ENCODE assay signal across 14 cellular contexts in genomic region chr19:45940515-45940805, GRCh38. TPM values are rescaled to one million over a fixed set of nuclear protein-coding genes. Genes with fewer than 3 reads are reported as not detected.
A peak's percentile ranks its signal among the peaks of the same experiment; 100 is the strongest.
DNase-seq lines count a peak whose midpoint lies in the region; ATAC-seq, FAIRE-seq and TF ChIP-seq lines count a peak whose summit lies in the region.
"Had no signal": no experiment of that assay in that cellular context is flagged by ENCODE, and none has a peak within 500 bp of the region (broad histone marks: within the 10 kb centered on the region; RNA-seq: fewer than 3 reads in every experiment).

No MANE protein-coding gene starts in this region.

- H3K27me3 Mint-ChIP-seq in GM23338 (ENCODE audit: insufficient read depth, low read depth, poor library complexity): peaks cover 7% of the 10 kb centered on the region

- H3K4me1 Mint-ChIP-seq in GM23338: peaks cover 18% of the 10 kb centered on the region
- H3K4me1 Mint-ChIP-seq: CD8-positive, alpha-beta memory T cell had no signal

- ATAC-seq in GM23338 (peak; percentile 40; the same call in 2 of the 3 replicates), IMR-90 (ENCODE audit: low read depth) (no peak), psoas muscle (no peak)
- ATAC-seq: A549 had no signal

- H3K4me1 ChIP-seq in GM23338 (ENCODE audit: insufficient read depth) (peaks cover 14% of the 10 kb centered on the region; the same call in 1 of the 2 replicates), IMR-90 (ENCODE audit: control insufficient read depth, insufficient read depth, low read length) (no peaks in the 10 kb centered on the region), psoas muscle (no peaks in the 10 kb centered on the region), testis (no peaks in the 10 kb centered on the region), BE2C (no peaks in the 10 kb centered on the region)
- H3K4me1 ChIP-seq: A549, BLaER1 had no signal

- peak in 1 of 2 experiments; percentile 7; a peak in 1 of 4 replicates for TF ChIP-seq CTCF in GM23338 (conservative IDR thresholded peaks at IDR 0.05; ENCODE audit: low read depth in 2 of 2)
- no peak for TF ChIP-seq CTCF in IMR-90 (conservative IDR thresholded peaks at IDR 0.05; ENCODE audit: low read depth, low read length)
- TF ChIP-seq CTCF in psoas muscle (IDR thresholded peaks at IDR 0.05): no peak
- TF ChIP-seq CTCF in testis (IDR thresholded peaks at IDR 0.05): no peak
- TF ChIP-seq CTCF in BE2C (IDR thresholded peaks at IDR 0.05; ENCODE audit: low read depth, low read length): no peak

- H3K4me3 ChIP-seq in GM23338 (peak overlapping the region; percentile 46; the same call in 1 of the 2 replicates), IMR-90 (ENCODE audit: insufficient read depth, low read depth, low read length) (no peak overlapping the region), psoas muscle (peak overlapping the region; percentile 39), testis (peak overlapping the region; percentile 20 to 31), BE2C (ENCODE audit: low read depth, low read length) (no peak overlapping the region)
- H3K4me3 ChIP-seq: A549, BLaER1, GM23248 had no signal

- CTCF ChIA-PET in IMR-90 (lab: Yijun Ruan, JAX): interaction anchor here (0.6 kb wide), 1 partner anchor 9 kb away, joined by 3 read pairs; no protein-coding TSS in a partner anchor

- POLR2A ChIA-PET in IMR-90 (lab: Charles Lee; ENCODE audit: unreplicated experiment): no interaction called here

- H2AFZ ChIP-seq in GM23338 (no peak overlapping the region), IMR-90 (replicated peaks; ENCODE audit: low read length, poor library complexity) (peak overlapping the region; percentile 68)
- H2AFZ ChIP-seq: GM23248 had no signal

- no peak overlapping the region for H2BK20ac ChIP-seq in IMR-90 (ENCODE audit: low read depth, low read length)

- FAIRE-seq in RCC 7860 (lab: Jason Lieb, UNC): no peak
- FAIRE-seq: A549 had no signal

- H3K23ac ChIP-seq in IMR-90 (ENCODE audit: low read depth, low read length): no peak overlapping the region

- no peaks in the 10 kb centered on the region for H3K9me1 ChIP-seq in IMR-90 (ENCODE audit: insufficient read depth, low read length)

- no peak overlapping the region for H3K18ac ChIP-seq in IMR-90 (ENCODE audit: low read depth, low read length)

- dilution Hi-C loops in IMR-90 (cut with HindIII; ENCODE audit: low sequenced_read_pairs, unreplicated experiment): no loop called here

- peaks cover 14% of the 10 kb centered on the region; the same call in 2 of the 3 replicates for H3K36me3 Mint-ChIP-seq in GM23338 (ENCODE audit: low read depth)

- no peak for TF ChIP-seq RAD21 in IMR-90 (IDR thresholded peaks at IDR 0.05; ENCODE audit: low read length)

- in situ Hi-C loops in IMR-90 (cut with MboI; ENCODE audit: low sequenced_read_pairs): no loop called here

- H3K79me2 ChIP-seq in GM23338 (replicated peaks; ENCODE audit: insufficient read depth): no peaks in the 10 kb centered on the region

- BruUV-seq in IMR-90 (replicated peaks; lab: Mats Ljungman, UMichigan): no TSS peak

- TF ChIP-seq POLR2A in IMR-90 (IDR thresholded peaks at IDR 0.05; ENCODE audit: low read depth, low read length): no peak
- TF ChIP-seq POLR2A in testis (IDR thresholded peaks at IDR 0.05): no peak

- H3K36me3 ChIP-seq in GM23338 (ENCODE audit: insufficient read depth): no peaks in the 10 kb centered on the region; the same call in 1 of the 2 replicates
- no peaks in the 10 kb centered on the region for H3K36me3 ChIP-seq in IMR-90 (ENCODE audit: control insufficient read depth, insufficient read depth, low read length)
- no peaks in the 10 kb centered on the region for H3K36me3 ChIP-seq in psoas muscle (ENCODE audit: insufficient read depth in 1 of 2, low read depth in 1 of 2)
- H3K36me3 ChIP-seq in testis (ENCODE audit: low read depth, missing control alignments): no peaks in the 10 kb centered on the region
- no peaks in the 10 kb centered on the region for H3K36me3 ChIP-seq in BE2C

- H3K4ac ChIP-seq in IMR-90 (ENCODE audit: low read depth, low read length): no peak overlapping the region

- WGBS in IMR-90 (ENCODE audit: extremely low coverage in 2 of 2, insufficient read length in 1 of 2), 2 experiments: 74% methylated on average over 10 of the region's 32 CpGs; no CpG with 5 or more reads in 1 of the 2 experiments
- whole genome bisulfite sequencing in psoas muscle, 3 donors: 54 to 65% (median 54%) methylated on average over 22 to 32 of the region's 32 CpGs
- 40 to 63% methylated on average over 30 to 32 of the region's 32 CpGs for WGBS in testis, 2 donors

- H3K56ac ChIP-seq in IMR-90 (ENCODE audit: extremely low read depth, insufficient read depth, low read length): no peak overlapping the region

- H2BK120ac ChIP-seq in IMR-90 (ENCODE audit: low read depth, low read length): no peak overlapping the region

- no peak overlapping the region for H4K5ac ChIP-seq in IMR-90 (ENCODE audit: low read depth, low read length)

- H2AK5ac ChIP-seq in IMR-90 (ENCODE audit: low read depth, low read length): no peak overlapping the region

- intact Hi-C loops in IMR-90 (cut with micrococcal nuclease): no loop called here
- intact Hi-C loops in psoas muscle (cut with DNase I): no loop called here
- intact Hi-C loops in testis (cut with DNase I; ENCODE audit: low total_unique reads): no loop called here

- no peak for DNase-seq in GM23338 (ENCODE audit: low spot score)
- DNase-seq in IMR-90: no peak
- DNase-seq in psoas muscle: no peak
- no peak for DNase-seq in testis
- no peak for DNase-seq in BE2C
- no peak for DNase-seq in RCC 7860 (ENCODE audit: low spot score)
- no peak for DNase-seq in LoVo (ENCODE audit: low spot score)
- DNase-seq: CD8-positive, alpha-beta memory T cell; H9 had no signal

- no peaks in the 10 kb centered on the region for H3K9me2 ChIP-seq in GM23338 (ENCODE audit: insufficient read depth)

- H4K20me1 ChIP-seq in GM23338 (replicated peaks; ENCODE audit: insufficient read depth) (no peaks in the 10 kb centered on the region), IMR-90 (ENCODE audit: insufficient read depth, low read length) (no peaks in the 10 kb centered on the region)
- H4K20me1 ChIP-seq: BLaER1 had no signal

- H3K4me2 ChIP-seq in GM23338: peak overlapping the region; percentile 71; the same call in 1 of the 2 replicates
- H3K4me2 ChIP-seq in IMR-90 (ENCODE audit: low read depth, low read length): no peak overlapping the region
- H3K4me2 ChIP-seq: A549, BLaER1 had no signal

- H2AK9ac ChIP-seq in IMR-90 (replicated peaks; ENCODE audit: low read depth, low read length, poor library complexity): no peak overlapping the region

- H3F3A ChIP-seq in GM23338 (replicated peaks; ENCODE audit: low read depth): 0 out of 2 replicates have a peak, but pooled peaks cover 7% of the 10 kb centered on the region

- H3K14ac ChIP-seq in IMR-90 (replicated peaks; ENCODE audit: low read depth, low read length): no peak overlapping the region

- no peak overlapping the region for H3K27ac ChIP-seq in GM23338 (ENCODE audit: low read depth)
- H3K27ac ChIP-seq in IMR-90 (ENCODE audit: insufficient read depth, low read length): no peak overlapping the region
- H3K27ac ChIP-seq in psoas muscle: no peak overlapping the region
- no peak overlapping the region for H3K27ac ChIP-seq in testis
- H3K27ac ChIP-seq: A549, BLaER1, GM23248 had no signal

- peak overlapping the region; percentile 45; the same call in 2 of the 3 replicates for H3K4me3 Mint-ChIP-seq in GM23338
- H3K4me3 Mint-ChIP-seq: CD8-positive, alpha-beta memory T cell; H9 had no signal

- H2BK15ac ChIP-seq in IMR-90 (ENCODE audit: low read depth, low read length): no peak overlapping the region

- H4K8ac ChIP-seq in IMR-90 (ENCODE audit: low read depth in 2 of 2, low read length in 2 of 2): no peak overlapping the region

- H3K27me3 ChIP-seq in GM23338 (ENCODE audit: insufficient read depth): no peaks in the 10 kb centered on the region
- peaks cover 53% of the 10 kb centered on the region for H3K27me3 ChIP-seq in IMR-90 (ENCODE audit: control insufficient read depth, insufficient read depth, low read length)
- peaks cover 2 to 67% (median 4%) of the 10 kb centered on the region in 3 donors for H3K27me3 ChIP-seq in psoas muscle (ENCODE audit: insufficient read depth in 3 of 3, low read length in 2 of 3)
- H3K27me3 ChIP-seq in testis: no peaks in the 10 kb centered on the region
- no peaks in the 10 kb centered on the region for H3K27me3 ChIP-seq in BE2C
- H3K27me3 ChIP-seq: BLaER1 had no signal

- H4K91ac ChIP-seq in IMR-90 (ENCODE audit: insufficient read depth, low read depth, low read length): no peak overlapping the region

- H3K9ac ChIP-seq in IMR-90 (ENCODE audit: low read depth, low read length): no peak overlapping the region
- H3K9ac ChIP-seq: BLaER1, GM23248 had no signal

- no peaks in the 10 kb centered on the region for H3K79me1 ChIP-seq in IMR-90 (ENCODE audit: low read depth in 1 of 2, low read length in 2 of 2)

- H3K9me3 ChIP-seq in IMR-90 (ENCODE audit: control insufficient read depth, insufficient read depth, low read length) (no peaks in the 10 kb centered on the region; the same call in none of the 2 replicates), psoas muscle (no peaks in the 10 kb centered on the region), testis (no peaks in the 10 kb centered on the region), BE2C (no peaks in the 10 kb centered on the region)
- H3K9me3 ChIP-seq: BLaER1 had no signal

- H3K9me3 Mint-ChIP-seq in GM23338: no peaks in the 10 kb centered on the region; the same call in 2 of the 3 replicates
- H3K9me3 Mint-ChIP-seq: H9 had no signal

- H3K27ac Mint-ChIP-seq in GM23338: no peak overlapping the region
- H3K27ac Mint-ChIP-seq: CD8-positive, alpha-beta memory T cell; H9 had no signal

- no peak overlapping the region for H2BK5ac ChIP-seq in IMR-90 (ENCODE audit: low read depth, low read length, poor library complexity, severe bottlenecking)

RNA-seq across cellular contexts. Expression of gene NANOS2, which starts 25.9 kb away (rescaled TPM):
- total RNA-seq in GM23338 (2014; rRNA removed; shearing (Covaris generic)): 0.14 TPM in 1 of 2 replicates, not detected in the other
- 0.11 TPM in 1 of 2 replicates, not detected in the other for polyA plus RNA-seq in GM23338 (2016; fragmentation: Nextera tagmentation; extraction: Ambion mirVana)
- not detected in 2 replicates for total RNA-seq in IMR-90 (2012; rRNA removed)
- not detected in 2 replicates for polyA plus RNA-seq in IMR-90 (2012; rRNA removed)
- polyA plus RNA-seq in IMR-90 (2012; cell fraction: cytosol; rRNA removed): not detected in 2 replicates
- polyA plus RNA-seq in IMR-90 (2012; cell fraction: nucleus; rRNA removed; ENCODE audit: low replicate concordance): not detected in 2 replicates
- not detected for total RNA-seq in psoas muscle
- not detected for polyA plus RNA-seq in psoas muscle
- total RNA-seq in testis: 1 to 10 TPM; 4.8 to 5.1 TPM
- 4.8 TPM for polyA plus RNA-seq in testis (ENCODE audit: insufficient read depth, low read depth, low replicate concordance)
- not detected for polyA plus RNA-seq in BE2C (2012; ENCODE audit: insufficient read depth, insufficient read length, low read depth)
- total RNA-seq: CD8-positive, alpha-beta memory T cell; Daoy; GM23248; H9 had no signal
- polyA plus RNA-seq: A549; AG04450; CD8-positive, alpha-beta memory T cell; GM23248 had no signal

RNA-seq across cellular contexts. Expression of gene NOVA2, which starts 33.2 kb away (rescaled TPM):
- 13.7 and 14.9 TPM in 2 replicates for total RNA-seq in GM23338 (2014; rRNA removed; shearing (Covaris generic))
- polyA plus RNA-seq in GM23338 (2016; fragmentation: Nextera tagmentation; extraction: Ambion mirVana) (5.1 and 5.3 TPM in 2 replicates), IMR-90 (2012; rRNA removed) (0.03 TPM in 1 of 2 replicates, not detected in the other), psoas muscle (under 1 TPM; 0.27 to 0.98 (median 0.60) TPM), testis (ENCODE audit: insufficient read depth, low read depth, low replicate concordance) (3.1 TPM)
- total RNA-seq in IMR-90 (2012; rRNA removed) (not detected in 2 replicates), psoas muscle (1 to 10 TPM; 1.6 to 4.3 (median 2.7) TPM), testis (1 to 10 TPM; 3.0 to 5.7 TPM)
- polyA plus RNA-seq in IMR-90 (2012; cell fraction: cytosol; rRNA removed): 0.02 and 0.03 TPM in 2 replicates
- polyA plus RNA-seq in IMR-90 (2012; cell fraction: nucleus; rRNA removed; ENCODE audit: low replicate concordance): 0.05 and 0.06 TPM in 2 replicates
- polyA plus RNA-seq in BE2C (2012; ENCODE audit: insufficient read depth, insufficient read length, low read depth): 14.7 TPM
- total RNA-seq: CD8-positive, alpha-beta memory T cell; Daoy; GM23248 had no signal
- polyA plus RNA-seq: CD8-positive, alpha-beta memory T cell; GM23248 had no signal

RNA-seq across cellular contexts. Expression of gene MYPOP, which starts 38.0 kb away (rescaled TPM):
- 6.9 and 7.9 TPM in 2 replicates for total RNA-seq in GM23338 (2014; rRNA removed; shearing (Covaris generic))
- 2.7 and 3.0 TPM in 2 replicates for polyA plus RNA-seq in GM23338 (2016; fragmentation: Nextera tagmentation; extraction: Ambion mirVana)
- 0.28 and 0.36 TPM in 2 replicates for total RNA-seq in IMR-90 (2012; rRNA removed)
- polyA plus RNA-seq in IMR-90 (2012; rRNA removed): 2.8 and 3.1 TPM in 2 replicates
- 3.4 and 5.0 TPM in 2 replicates for polyA plus RNA-seq in IMR-90 (2012; cell fraction: cytosol; rRNA removed)
- 8.9 and 14.7 TPM in 2 replicates for polyA plus RNA-seq in IMR-90 (2012; cell fraction: nucleus; rRNA removed; ENCODE audit: low replicate concordance)
- 10 to 100 TPM; 11.3 to 14.8 (median 13.1) TPM for total RNA-seq in psoas muscle
- polyA plus RNA-seq in psoas muscle: 10 to 100 TPM; 10.6 to 20.7 (median 11.0) TPM
- 10 to 100 TPM in 1 of 2 donors, 1 to 10 TPM in 1; 9.4 to 11.1 TPM for total RNA-seq in testis
- polyA plus RNA-seq in testis (ENCODE audit: insufficient read depth, low read depth, low replicate concordance): 9.5 TPM
- 12.4 TPM for polyA plus RNA-seq in BE2C (2012; ENCODE audit: insufficient read depth, insufficient read length, low read depth)

RNA-seq across cellular contexts. Expression of gene IRF2BP1, which starts 54.5 kb away (rescaled TPM):
- total RNA-seq in GM23338 (2014; rRNA removed; shearing (Covaris generic)): 36.0 and 41.6 TPM in 2 replicates
- polyA plus RNA-seq in GM23338 (2016; fragmentation: Nextera tagmentation; extraction: Ambion mirVana): 9.7 and 10.4 TPM in 2 replicates
- total RNA-seq in IMR-90 (2012; rRNA removed): 4.5 and 5.0 TPM in 2 replicates
- 8.5 and 11.6 TPM in 2 replicates for polyA plus RNA-seq in IMR-90 (2012; rRNA removed)
- 9.6 and 15.7 TPM in 2 replicates for polyA plus RNA-seq in IMR-90 (2012; cell fraction: cytosol; rRNA removed)
- polyA plus RNA-seq in IMR-90 (2012; cell fraction: nucleus; rRNA removed; ENCODE audit: low replicate concordance): 3.3 and 9.4 TPM in 2 replicates
- total RNA-seq in psoas muscle: 10 to 100 TPM; 16.2 to 25.4 (median 21.1) TPM
- 10 to 100 TPM; 12.6 to 17.6 (median 14.2) TPM for polyA plus RNA-seq in psoas muscle
- total RNA-seq in testis: 10 to 100 TPM; 36.0 to 48.3 TPM
- polyA plus RNA-seq in testis (ENCODE audit: insufficient read depth, low read depth, low replicate concordance): 13.8 TPM
- polyA plus RNA-seq in BE2C (2012; ENCODE audit: insufficient read depth, insufficient read length, low read depth): 65.5 TPM

RNA-seq across cellular contexts. Expression of gene CCDC61, which starts 54.8 kb away (rescaled TPM):
- 16.4 and 22.4 TPM in 2 replicates for total RNA-seq in GM23338 (2014; rRNA removed; shearing (Covaris generic))
- polyA plus RNA-seq in GM23338 (2016; fragmentation: Nextera tagmentation; extraction: Ambion mirVana): 6.7 and 9.8 TPM in 2 replicates
- total RNA-seq in IMR-90 (2012; rRNA removed): 3.2 and 3.6 TPM in 2 replicates
- polyA plus RNA-seq in IMR-90 (2012; rRNA removed): 9.1 and 10.0 TPM in 2 replicates
- 2.6 and 10.5 TPM in 2 replicates for polyA plus RNA-seq in IMR-90 (2012; cell fraction: cytosol; rRNA removed)
- 26.6 and 45.3 TPM in 2 replicates for polyA plus RNA-seq in IMR-90 (2012; cell fraction: nucleus; rRNA removed; ENCODE audit: low replicate concordance)
- 1 to 10 TPM; 4.9 to 6.2 (median 5.5) TPM for total RNA-seq in psoas muscle
- polyA plus RNA-seq in psoas muscle: 1 to 10 TPM; 2.9 to 5.3 (median 4.0) TPM
- total RNA-seq in testis: 10 to 100 TPM; 25.6 to 31.2 TPM
- polyA plus RNA-seq in testis (ENCODE audit: insufficient read depth, low read depth, low replicate concordance): 32.5 TPM
- 8.9 TPM for polyA plus RNA-seq in BE2C (2012; ENCODE audit: insufficient read depth, insufficient read length, low read depth)

Comparison
In these comparisons a context has a peak if more than half of its experiments do, and no peak if none do; other contexts are left out.
1. H3K4me3 ChIP-seq: peak in GM23338 (single experiment), psoas muscle (single experiment) and testis (2 of 2); none in IMR-90 (single experiment) and BE2C (single experiment).